16 cellular contexts compared by ENCODE assay signal in genomic region chrX:129510331-129510730, GRCh38. TPM values are rescaled to one million over a fixed set of nuclear protein-coding genes. Genes with fewer than 3 reads are reported as not detected.
A peak's percentile ranks its signal among the peaks of the same experiment; 100 is the strongest.
DNase-seq lines count a peak whose midpoint lies in the region; ATAC-seq, FAIRE-seq and TF ChIP-seq lines count a peak whose summit lies in the region.
"Had no signal": no experiment of that assay in that cellular context is flagged by ENCODE, and none has a peak within 500 bp of the region (broad histone marks: within the 10 kb centered on the region; RNA-seq: fewer than 3 reads in every experiment).

No MANE protein-coding gene starts in this region.

- no peaks in the 10 kb centered on the region for H3K27me3 Mint-ChIP-seq in nephron progenitor cell (ENCODE audit: low read depth, poor library complexity)
- H3K27me3 Mint-ChIP-seq in activated naive CD4-positive, alpha-beta T cell treated with anti-CD3 and anti-CD28 coated beads for 36 hours (ENCODE audit: low read depth): no peaks in the 10 kb centered on the region
- H3K27me3 Mint-ChIP-seq: CD4-positive, alpha-beta T cell had no signal

- H3K4me3 Mint-ChIP-seq in nephron progenitor cell: peak overlapping the region; percentile 16
- no peak overlapping the region for H3K4me3 Mint-ChIP-seq in activated naive CD4-positive, alpha-beta T cell treated with anti-CD3 and anti-CD28 coated beads for 36 hours
- H3K4me3 Mint-ChIP-seq: B cell; CD4-positive, alpha-beta T cell had no signal

- ATAC-seq in GM18511 (IDR thresholded peaks at IDR 0.05; ENCODE audit: unreplicated experiment): no peak

- CTCF ChIA-PET in activated naive CD4-positive, alpha-beta T cell treated with anti-CD3 and anti-CD28 coated beads for 36 hours (lab: Charles Lee): no interaction called here

- H3K4me3 ChIP-seq in adrenal gland: no peak overlapping the region
- H3K4me3 ChIP-seq: HAP-1 had no signal

- TF ChIP-seq CTCF in adrenal gland (IDR thresholded peaks at IDR 0.05) (no peak), nephron progenitor cell (IDR thresholded peaks at IDR 0.05) (no peak)

- no peaks in the 10 kb centered on the region for H3K27me3 ChIP-seq in adrenal gland

- H3K9me3 ChIP-seq in adrenal gland (replicated peaks in 1 of 3): no peaks in the 10 kb centered on the region
- H3K9me3 ChIP-seq: HAP-1 had no signal

- 20 to 36% (median 27%) methylated on average over 7 of the region's 7 CpGs for WGBS in adrenal gland, 4 donors

- intact Hi-C loops in adrenal gland (cut with DNase I): no loop called here
- intact Hi-C loops in activated naive CD4-positive, alpha-beta T cell treated with anti-CD3 and anti-CD28 coated beads for 36 hours (cut with micrococcal nuclease): no loop called here

- peaks cover 90% of the 10 kb centered on the region for H3K36me3 Mint-ChIP-seq in nephron progenitor cell (ENCODE audit: low read depth)
- no peaks in the 10 kb centered on the region for H3K36me3 Mint-ChIP-seq in activated naive CD4-positive, alpha-beta T cell treated with anti-CD3 and anti-CD28 coated beads for 36 hours (ENCODE audit: low read depth)

- peak; percentile 84 for FAIRE-seq in islet of Langerhans (lab: Jason Lieb, UNC)
- FAIRE-seq: GM12891, GM19239 had no signal

- H3K4me1 ChIP-seq in adrenal gland (replicated peaks in 1 of 2): peaks cover 0 to 13% of the 10 kb centered on the region in 2 donors

- H3K4me1 Mint-ChIP-seq in nephron progenitor cell: peaks cover 9% of the 10 kb centered on the region
- no peaks in the 10 kb centered on the region for H3K4me1 Mint-ChIP-seq in activated naive CD4-positive, alpha-beta T cell treated with anti-CD3 and anti-CD28 coated beads for 36 hours (ENCODE audit: low read depth)
- H3K4me1 Mint-ChIP-seq: B cell had no signal

- no peak for TF ChIP-seq POLR2A in adrenal gland (IDR thresholded peaks at IDR 0.05)

- DNase-seq in adrenal gland (peak; percentile 22 to 64 (median 60)), nephron progenitor cell (peak; percentile 32), NCI-H82 (lab: John Stamatoyannopoulos, UW) (no peak)
- DNase-seq in stimulated activated CD4-positive, alpha-beta T cell treated with anti-CD3 and anti-CD28 coated beads, Interleukin-2, amount 100 ng/mL, for 24 hours: no peak
- DNase-seq in activated naive CD4-positive, alpha-beta T cell treated with anti-CD3 and anti-CD28 coated beads for 36 hours: no peak
- DNase-seq: C1 segment of cervical spinal cord; CD4-positive, alpha-beta T cell; DMS79; GOT3; IMR-90 had no signal

- H3K36me3 ChIP-seq in adrenal gland (replicated peaks in 1 of 2): peaks cover 0 to 22% of the 10 kb centered on the region in 2 donors

- no peaks in the 10 kb centered on the region for H3K9me3 Mint-ChIP-seq in nephron progenitor cell
- no peaks in the 10 kb centered on the region for H3K9me3 Mint-ChIP-seq in activated naive CD4-positive, alpha-beta T cell treated with anti-CD3 and anti-CD28 coated beads for 36 hours
- H3K9me3 Mint-ChIP-seq: CD4-positive, alpha-beta T cell had no signal

- no peak overlapping the region for H3K27ac ChIP-seq in adrenal gland

- peak overlapping the region; percentile 63 for H3K27ac Mint-ChIP-seq in nephron progenitor cell
- no peak overlapping the region for H3K27ac Mint-ChIP-seq in activated naive CD4-positive, alpha-beta T cell treated with anti-CD3 and anti-CD28 coated beads for 36 hours
- H3K27ac Mint-ChIP-seq: B cell; CD4-positive, alpha-beta T cell had no signal

RNA-seq across cellular contexts. Expression of gene SMARCA1, which starts 13.0 kb away (rescaled TPM):
- total RNA-seq in adrenal gland: 100 to 1,000 TPM in 5 of 8 donors, 10 to 100 TPM in 3; 85.2 to 160 (median 110) TPM
- 100 to 1,000 TPM in 1 of 3 donors, 10 to 100 TPM in 2; 31.0 to 117 (median 37.0) TPM for polyA plus RNA-seq in adrenal gland
- under 1 TPM; 0.36 to 0.44 TPM for total RNA-seq in activated naive CD4-positive, alpha-beta T cell treated with anti-CD3 and anti-CD28 coated beads for 36 hours

RNA-seq across cellular contexts. Expression of gene OCRL, which starts 29.7 kb away (rescaled TPM):
- 10 to 100 TPM; 28.7 to 48.6 (median 34.3) TPM for total RNA-seq in adrenal gland
- 10 to 100 TPM; 24.2 to 48.4 (median 36.7) TPM for polyA plus RNA-seq in adrenal gland
- 1 to 10 TPM; 3.6 to 3.9 TPM for total RNA-seq in activated naive CD4-positive, alpha-beta T cell treated with anti-CD3 and anti-CD28 coated beads for 36 hours

Comparison
In these comparisons a context has a peak if more than half of its experiments do, and no peak if none do; other contexts are left out.
1. DNase-seq: peak in adrenal gland (7 of 7) and nephron progenitor cell (single experiment); none in stimulated activated CD4-positive, alpha-beta T cell treated with anti-CD3 and anti-CD28 coated beads, Interleukin-2, amount 100 ng/mL, for 24 hours (0 of 2), activated naive CD4-positive, alpha-beta T cell treated with anti-CD3 and anti-CD28 coated beads for 36 hours (single experiment) and NCI-H82 (single experiment).
2. RNA of gene SMARCA1, which starts 13.0 kb away (total RNA-seq): 85.2 to 160 TPM in adrenal gland; 0.36 to 0.44 TPM in activated naive CD4-positive, alpha-beta T cell treated with anti-CD3 and anti-CD28 coated beads for 36 hours; every median in the first group is over 10 times any median in the second.
3. RNA of gene OCRL, which starts 29.7 kb away (total RNA-seq): 28.7 to 48.6 TPM in adrenal gland; 3.6 to 3.9 TPM in activated naive CD4-positive, alpha-beta T cell treated with anti-CD3 and anti-CD28 coated beads for 36 hours; every median in the first group is over 4 times any median in the second.